15 cellular contexts compared by ENCODE assay signal in the genomic region with DNA sequence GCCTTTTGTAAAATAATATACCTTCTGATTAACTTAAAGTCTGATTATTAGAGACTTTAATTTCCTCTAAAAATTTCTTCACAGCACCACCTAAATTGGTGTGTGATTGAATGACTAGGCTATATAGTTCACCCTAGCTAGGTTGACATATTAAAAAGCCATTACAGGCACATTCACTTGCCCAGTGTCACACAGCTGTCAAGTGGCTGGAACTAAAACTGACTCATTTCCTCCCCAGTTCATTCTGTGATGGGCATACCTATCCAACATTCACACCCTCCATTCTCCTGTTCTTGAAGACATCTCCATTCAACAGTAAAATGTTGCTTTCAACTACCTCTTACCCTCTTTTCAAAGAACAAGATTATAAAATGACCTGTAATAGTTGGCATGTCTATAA.
A peak's percentile ranks its signal among the peaks of the same experiment; 100 is the strongest.
DNase-seq lines count a peak whose midpoint lies in the region; ATAC-seq lines count a peak whose summit lies in the region.
"Had no signal": no experiment of that assay in that cellular context is flagged by ENCODE, and none has a peak within 500 bp of the region (broad histone marks: within the 10 kb centered on the region; RNA-seq: fewer than 3 reads in every experiment).

No MANE protein-coding gene starts in this region.

- intact Hi-C loops in sciatic nerve (cut with DNase I): no loop called here

- no peaks in the 10 kb centered on the region for H3K9me3 Mint-ChIP-seq in activated T-cell treated with anti-CD3 and anti-CD28 coated beads, Interleukin-2, amount 50 U/mL, for 4 hours
- no peaks in the 10 kb centered on the region for H3K9me3 Mint-ChIP-seq in activated T-cell treated with anti-CD3 and anti-CD28 coated beads, Interleukin-2, amount 50 U/mL, for 24 hours
- H3K9me3 Mint-ChIP-seq in stimulated activated naive B cell treated with anti-CD40 and anti-IgM and Interleukin-4, amounts not matched to agents 10 μg/mL and 1 μg/mL and 100 μg/mL, for 72 hours: peaks cover 0 to 1% of the 10 kb centered on the region in 2 donors
- H3K9me3 Mint-ChIP-seq: activated B cell treated with CpG ODN at 0.5 μM for 24 hours, GM23338 had no signal

- H3K27me3 Mint-ChIP-seq in activated T-cell treated with anti-CD3 and anti-CD28 coated beads, Interleukin-2, amount 50 U/mL, for 4 hours (ENCODE audit: low read depth): no peaks in the 10 kb centered on the region
- no peaks in the 10 kb centered on the region for H3K27me3 Mint-ChIP-seq in activated T-cell treated with anti-CD3 and anti-CD28 coated beads, Interleukin-2, amount 50 U/mL, for 24 hours
- no peaks in the 10 kb centered on the region for H3K27me3 Mint-ChIP-seq in stimulated activated naive B cell treated with anti-CD40 and anti-IgM and Interleukin-4, amounts not matched to agents 10 μg/mL and 1 μg/mL and 100 μg/mL, for 72 hours
- H3K27me3 Mint-ChIP-seq: activated B cell treated with CpG ODN at 0.5 μM for 24 hours; activated naive CD8-positive, alpha-beta T cell had no signal

- no peak overlapping the region for H3K4me3 Mint-ChIP-seq in activated T-cell treated with anti-CD3 and anti-CD28 coated beads, Interleukin-2, amount 50 U/mL, for 4 hours
- no peak overlapping the region for H3K4me3 Mint-ChIP-seq in activated T-cell treated with anti-CD3 and anti-CD28 coated beads, Interleukin-2, amount 50 U/mL, for 24 hours
- no peak overlapping the region for H3K4me3 Mint-ChIP-seq in stimulated activated naive B cell treated with anti-CD40 and anti-IgM and Interleukin-4, amounts not matched to agents 10 μg/mL and 1 μg/mL and 100 μg/mL, for 72 hours
- H3K4me3 Mint-ChIP-seq: activated B cell treated with CpG ODN at 0.5 μM for 24 hours; activated naive CD8-positive, alpha-beta T cell; GM23338 had no signal

- no peak for DNase-seq in activated T-cell treated with anti-CD3 and anti-CD28 coated beads, Interleukin-2, amount 50 U/mL, for 4 hours
- DNase-seq in activated T-cell treated with anti-CD3 and anti-CD28 coated beads, Interleukin-2, amount 50 U/mL, for 24 hours: no peak
- no peak for DNase-seq in stimulated activated naive B cell treated with anti-CD40 and anti-IgM and Interleukin-4, amounts not matched to agents 10 μg/mL and 1 μg/mL and 100 μg/mL, for 72 hours
- DNase-seq in effector CD4-positive, alpha-beta T cell: no peak
- DNase-seq in superior temporal gyrus (ENCODE audit: extremely low spot score): no peak
- DNase-seq in sciatic nerve (ENCODE audit: low spot score): no peak
- DNase-seq: activated B cell treated with CpG ODN at 0.5 μM for 24 hours, glutamatergic neuron, NCI-H226, occipital lobe, SHP77 treated with DMSO at 0.1 percent for 48 hours had no signal

- H3K4me1 Mint-ChIP-seq in activated T-cell treated with anti-CD3 and anti-CD28 coated beads, Interleukin-2, amount 50 U/mL, for 4 hours (ENCODE audit: low read depth): peaks cover 21% of the 10 kb centered on the region
- H3K4me1 Mint-ChIP-seq in activated T-cell treated with anti-CD3 and anti-CD28 coated beads, Interleukin-2, amount 50 U/mL, for 24 hours (ENCODE audit: low read depth): peaks cover 35% of the 10 kb centered on the region
- H3K4me1 Mint-ChIP-seq in stimulated activated naive B cell treated with anti-CD40 and anti-IgM and Interleukin-4, amounts not matched to agents 10 μg/mL and 1 μg/mL and 100 μg/mL, for 72 hours: peaks cover 6 to 9% of the 10 kb centered on the region in 2 donors

- peaks cover 11% of the 10 kb centered on the region for H3K36me3 Mint-ChIP-seq in activated T-cell treated with anti-CD3 and anti-CD28 coated beads, Interleukin-2, amount 50 U/mL, for 4 hours (ENCODE audit: insufficient read depth)
- H3K36me3 Mint-ChIP-seq in activated T-cell treated with anti-CD3 and anti-CD28 coated beads, Interleukin-2, amount 50 U/mL, for 24 hours (ENCODE audit: low read depth): peaks cover 34% of the 10 kb centered on the region
- peaks cover 3 to 18% of the 10 kb centered on the region in 2 donors for H3K36me3 Mint-ChIP-seq in stimulated activated naive B cell treated with anti-CD40 and anti-IgM and Interleukin-4, amounts not matched to agents 10 μg/mL and 1 μg/mL and 100 μg/mL, for 72 hours

- peak; percentile 51 to 54 for ATAC-seq in activated T-cell treated with anti-CD3 and anti-CD28 coated beads, Interleukin-2, amount 50 U/mL, for 4 hours
- ATAC-seq in GM21737 (IDR thresholded peaks at IDR 0.05; ENCODE audit: unreplicated experiment): peak; percentile 59
- ATAC-seq in HG03354 (IDR thresholded peaks at IDR 0.05; ENCODE audit: poor library complexity, severe bottlenecking, unreplicated experiment): peak; percentile 74
- ATAC-seq in stimulated activated naive B cell treated with anti-CD40 and anti-IgM and Interleukin-4, amounts not matched to agents 10 μg/mL and 1 μg/mL and 100 μg/mL, for 72 hours (replicated peaks): peak; percentile 47 to 51
- no peak for ATAC-seq in sciatic nerve
- ATAC-seq: GM23338 had no signal

- no peak overlapping the region for H3K27ac Mint-ChIP-seq in activated T-cell treated with anti-CD3 and anti-CD28 coated beads, Interleukin-2, amount 50 U/mL, for 24 hours
- H3K27ac Mint-ChIP-seq in stimulated activated naive B cell treated with anti-CD40 and anti-IgM and Interleukin-4, amounts not matched to agents 10 μg/mL and 1 μg/mL and 100 μg/mL, for 72 hours: no peak overlapping the region
- H3K27ac Mint-ChIP-seq: activated B cell treated with CpG ODN at 0.5 μM for 24 hours; activated naive CD8-positive, alpha-beta T cell; GM23338 had no signal
